In genomic region chr19:58544591-58545285, GRCh38 we compare ENCODE assay signal across 8 cellular contexts. TPM values are rescaled to one million over a fixed set of nuclear protein-coding genes. Genes with fewer than 3 reads are reported as not detected.
A peak's percentile ranks its signal among the peaks of the same experiment; 100 is the strongest.
DNase-seq lines count a peak whose midpoint lies in the region; ATAC-seq and TF ChIP-seq lines count a peak whose summit lies in the region.

No MANE protein-coding gene starts in this region.

- peak overlapping the region; percentile 94 for H3K23ac ChIP-seq in mesendoderm (ENCODE audit: low read length)

- ATAC-seq in GM18861 (IDR thresholded peaks at IDR 0.05; ENCODE audit: unreplicated experiment) (peak; percentile 34), HG02870 (IDR thresholded peaks at IDR 0.05; ENCODE audit: unreplicated experiment) (peak; percentile 35)

- H3K4me1 ChIP-seq in SJCRH30 (peaks cover 7% of the 10 kb centered on the region; the same call in 1 of the 2 replicates), mesendoderm (ENCODE audit: control insufficient read depth, low read depth, low read length) (peaks cover 8% of the 10 kb centered on the region), suprapubic skin (peaks cover 35% of the 10 kb centered on the region)

- no CpG with 5 or more reads among the region's 92 CpGs for WGBS in mesendoderm (ENCODE audit: extremely low coverage, insufficient coverage, low lambda C conversion rate)
- 0% methylated on average over 3 of the region's 92 CpGs for WGBS in suprapubic skin

- H3K27me3 ChIP-seq in SJCRH30: no peaks in the 10 kb centered on the region; the same call in 1 of the 2 replicates
- H3K27me3 ChIP-seq in mesendoderm (ENCODE audit: insufficient read depth, low read length, poor library complexity): no peaks in the 10 kb centered on the region
- peaks cover under 1% of the 10 kb centered on the region for H3K27me3 ChIP-seq in suprapubic skin

- H3K18ac ChIP-seq in mesendoderm (ENCODE audit: low read length): peak overlapping the region; percentile 85

- no peak for TF ChIP-seq POLR2A in suprapubic skin (IDR thresholded peaks at IDR 0.05)

- H3K79me2 ChIP-seq in mesendoderm (ENCODE audit: control insufficient read depth, insufficient read depth, low read length): peaks cover 49% of the 10 kb centered on the region

- H4K8ac ChIP-seq in mesendoderm (ENCODE audit: low read depth, low read length): peak overlapping the region; percentile 98

- H3K9ac ChIP-seq in mesendoderm (ENCODE audit: low read length): peak overlapping the region; percentile 100

- no peak overlapping the region for H4K5ac ChIP-seq in mesendoderm (ENCODE audit: low read length)

- no peak overlapping the region for H2BK15ac ChIP-seq in mesendoderm (replicated peaks; ENCODE audit: low read depth)

- DNase-seq in SJCRH30 (peak in 1 of 2 experiments; percentile 63), coronary artery (ENCODE audit: low spot score) (no peak), mesendoderm (peak; percentile 57), suprapubic skin (ENCODE audit: low spot score in 2 of 2) (peak in 1 of 2 donors; percentile 67), NCI-H82 (lab: John Stamatoyannopoulos, UW) (no peak), DMS79 treated with DMSO at 0.1 percent for 48 hours (lab: John Stamatoyannopoulos, UW) (no peak)

- H3K4me3 ChIP-seq in SJCRH30 (peak overlapping the region; percentile 99), coronary artery (peak overlapping the region; percentile 97), mesendoderm (ENCODE audit: low read length) (peak overlapping the region; percentile 99), suprapubic skin (peak overlapping the region; percentile 97)

- H3K36me3 ChIP-seq in SJCRH30: peaks cover 49% of the 10 kb centered on the region
- peaks cover 24% of the 10 kb centered on the region for H3K36me3 ChIP-seq in mesendoderm (ENCODE audit: control insufficient read depth, insufficient read depth, low read length)
- H3K36me3 ChIP-seq in suprapubic skin: peaks cover 28% of the 10 kb centered on the region

- H2BK5ac ChIP-seq in mesendoderm (ENCODE audit: low read length): peak overlapping the region; percentile 84

- peak overlapping the region; percentile 99 for H3K56ac ChIP-seq in mesendoderm (ENCODE audit: low read length)

- TF ChIP-seq CTCF in coronary artery (IDR thresholded peaks at IDR 0.05) (no peak), suprapubic skin (IDR thresholded peaks at IDR 0.05) (no peak)

- peak overlapping the region; percentile 69 for H2AK5ac ChIP-seq in mesendoderm (ENCODE audit: low read length)

- peak overlapping the region; percentile 73 for H3K4me2 ChIP-seq in mesendoderm (ENCODE audit: low read length)

- H3K27ac ChIP-seq in SJCRH30 (peak overlapping the region; percentile 75), coronary artery (peak overlapping the region; percentile 93 to 99), mesendoderm (ENCODE audit: low read depth, low read length) (peak overlapping the region; percentile 99), suprapubic skin (peak overlapping the region; percentile 93)

- no peak for TF ChIP-seq EP300 in suprapubic skin (IDR thresholded peaks at IDR 0.05)

- H3K9me3 ChIP-seq in SJCRH30 (replicated peaks): no peaks in the 10 kb centered on the region
- no peaks in the 10 kb centered on the region for H3K9me3 ChIP-seq in suprapubic skin

- H3K4ac ChIP-seq in mesendoderm (ENCODE audit: low read depth, low read length): peak overlapping the region; percentile 28

- H2BK120ac ChIP-seq in mesendoderm (ENCODE audit: low read depth, low read length): no peak overlapping the region

- peaks cover 24% of the 10 kb centered on the region for H3K79me1 ChIP-seq in mesendoderm (ENCODE audit: low read length)

RNA-seq across cellular contexts. Expression of gene TRIM28, which starts 0.9 kb away (rescaled TPM):
- total RNA-seq in SJCRH30 (2014; rRNA removed; shearing (Covaris generic)): 586 and 615 TPM in 2 replicates
- polyA plus RNA-seq in mesendoderm (2013, experiment 1 of 2): 1,044 TPM
- polyA plus RNA-seq in mesendoderm (2013, experiment 2 of 2): 1,033 TPM
- 100 to 1,000 TPM; 334 to 395 (median 360) TPM for total RNA-seq in suprapubic skin

RNA-seq across cellular contexts. Expression of gene CHMP2A, which starts 10.2 kb away (rescaled TPM):
- total RNA-seq in SJCRH30 (2014; rRNA removed; shearing (Covaris generic)): 40.1 and 44.9 TPM in 2 replicates
- 60.0 TPM for polyA plus RNA-seq in mesendoderm (2013, experiment 1 of 2)
- polyA plus RNA-seq in mesendoderm (2013, experiment 2 of 2): 58.5 TPM
- total RNA-seq in suprapubic skin: 100 to 1,000 TPM in 3 of 4 donors, 10 to 100 TPM in 1; 96.1 to 120 (median 103) TPM

RNA-seq across cellular contexts. Expression of gene UBE2M, which starts 13.7 kb away (rescaled TPM):
- total RNA-seq in SJCRH30 (2014; rRNA removed; shearing (Covaris generic)): 62.8 and 72.0 TPM in 2 replicates
- polyA plus RNA-seq in mesendoderm (2013, experiment 1 of 2): 86.4 TPM
- polyA plus RNA-seq in mesendoderm (2013, experiment 2 of 2): 88.0 TPM
- total RNA-seq in suprapubic skin: 10 to 100 TPM; 16.4 to 31.5 (median 21.7) TPM

RNA-seq across cellular contexts. Expression of gene ZBTB45, which starts 25.1 kb away (rescaled TPM):
- total RNA-seq in SJCRH30 (2014; rRNA removed; shearing (Covaris generic)): 5.1 and 5.5 TPM in 2 replicates
- 13.0 TPM for polyA plus RNA-seq in mesendoderm (2013, experiment 1 of 2)
- 12.6 TPM for polyA plus RNA-seq in mesendoderm (2013, experiment 2 of 2)
- 10 to 100 TPM in 3 of 4 donors, 1 to 10 TPM in 1; 6.7 to 20.7 (median 15.8) TPM for total RNA-seq in suprapubic skin

RNA-seq across cellular contexts. Expression of gene MZF1, which starts 28.4 kb away (rescaled TPM):
- total RNA-seq in SJCRH30 (2014; rRNA removed; shearing (Covaris generic)): 6.0 and 6.5 TPM in 2 replicates
- 6.5 TPM for polyA plus RNA-seq in mesendoderm (2013, experiment 1 of 2)
- 6.3 TPM for polyA plus RNA-seq in mesendoderm (2013, experiment 2 of 2)
- total RNA-seq in suprapubic skin: 10 to 100 TPM; 29.0 to 53.2 (median 37.5) TPM
